ENCODE assay signal across 21 cellular contexts in genomic region chr2:61009355-61009754, GRCh38.
"Had no signal": no experiment of that assay in that cellular context is flagged by ENCODE, and none has a peak within 500 bp of the region (broad histone marks: within the 10 kb centered on the region; RNA-seq: fewer than 3 reads in every experiment).

No MANE protein-coding gene starts in this region.

- ATAC-seq: foreskin keratinocyte, gastroesophageal sphincter, heart left ventricle, left cardiac atrium, left lung, left ventricle myocardium superior, lower lobe of right lung, mucosa of descending colon had no signal

- H3K4me3 ChIP-seq: coronary artery, dorsolateral prefrontal cortex, esophagus muscularis mucosa, gastroesophageal sphincter, heart left ventricle, hepatocyte, left lung, lower lobe of right lung, mucosa of descending colon had no signal

- H3K27me3 ChIP-seq: dorsolateral prefrontal cortex, esophagus muscularis mucosa, foreskin keratinocyte, gastroesophageal sphincter, heart left ventricle, hepatocyte, left lung had no signal

- FAIRE-seq: endothelial cell of umbilical vein had no signal

- H2AFZ ChIP-seq: hepatocyte had no signal

- H3K4me2 ChIP-seq: hepatocyte had no signal

- H3K27ac ChIP-seq: coronary artery, dorsolateral prefrontal cortex, esophagus muscularis mucosa, foreskin keratinocyte, gastroesophageal sphincter, heart left ventricle, hepatocyte, left lung, lower lobe of right lung had no signal

- H3K4me1 ChIP-seq: esophagus muscularis mucosa, gastroesophageal sphincter had no signal

- DNase-seq: dermis blood vessel endothelial cell; dorsolateral prefrontal cortex; effector CD4-positive, alpha-beta T cell; effector memory CD4-positive, alpha-beta T cell; foreskin keratinocyte; heart left ventricle; hypothalamus; immature natural killer cell; islet precursor cell; left cardiac atrium; left lung; left ventricle myocardium superior; lower lobe of right lung; mesenchymal stem cell; mucosa of descending colon; naive B cell had no signal

- H3K9me3 ChIP-seq: esophagus muscularis mucosa, gastroesophageal sphincter, heart left ventricle, left lung, lower lobe of right lung, mucosa of descending colon had no signal
